In genomic region chr5:90386099-90386710, GRCh38 we compare ENCODE assay signal across 9 cellular contexts. TPM values are rescaled to one million over a fixed set of nuclear protein-coding genes. Genes with fewer than 3 reads are reported as not detected.
DNase-seq lines count a peak whose midpoint lies in the region; ATAC-seq, FAIRE-seq and TF ChIP-seq lines count a peak whose summit lies in the region.
"Had no signal": no experiment of that assay in that cellular context is flagged by ENCODE, and none has a peak within 500 bp of the region (broad histone marks: within the 10 kb centered on the region; RNA-seq: fewer than 3 reads in every experiment).

No MANE protein-coding gene starts in this region.

- no peak for TF ChIP-seq EP300 in gastroesophageal sphincter (IDR thresholded peaks at IDR 0.05)

- no peaks in the 10 kb centered on the region for H3K36me3 ChIP-seq in gastroesophageal sphincter
- H3K36me3 ChIP-seq: neutrophil had no signal

- H3K4me1 ChIP-seq in gastroesophageal sphincter, result no peaks in the 10 kb centered on the region

- no peak for FAIRE-seq in urothelium cell line (lab: Jason Lieb, UNC)

- no peaks in the 10 kb centered on the region for H3K9me3 ChIP-seq in gastroesophageal sphincter
- H3K9me3 ChIP-seq: neutrophil had no signal

- peak; percentile 27; the same call in 1 of the 2 replicates for TF ChIP-seq CTCF in GM12875 (IDR thresholded peaks at IDR 0.05; ENCODE audit: borderline replicate concordance, insufficient read depth, low read depth, low read length)
- TF ChIP-seq CTCF in gastroesophageal sphincter (IDR thresholded peaks at IDR 0.05), result peak; percentile 15 to 42 (median 22)

- no peak overlapping the region for H3K4me3 ChIP-seq in GM12875 (ENCODE audit: low read depth, low read length)
- H3K4me3 ChIP-seq in gastroesophageal sphincter, result no peak overlapping the region

- ATAC-seq in gastroesophageal sphincter (no peak), GM21576 (IDR thresholded peaks at IDR 0.05; ENCODE audit: unreplicated experiment) (no peak)

- TF ChIP-seq POLR2A in gastroesophageal sphincter (IDR thresholded peaks at IDR 0.05), result no peak

- no peaks in the 10 kb centered on the region for H3K27me3 ChIP-seq in gastroesophageal sphincter
- H3K27me3 ChIP-seq: neutrophil had no signal

- DNase-seq in A172 (ENCODE audit: low spot score) (peak; percentile 10), RPMI7951 (ENCODE audit: low read depth) (peak; percentile 17), urothelium cell line (ENCODE audit: low spot score) (no peak), anterior cingulate cortex (lab: John Stamatoyannopoulos, UW) (no peak)
- no peak for DNase-seq in activated CD4-positive, alpha-beta T cell treated with anti-CD3 and anti-CD28 coated beads, Interleukin-2, amount 50 U/mL, for 48 hours

- WGBS in gastroesophageal sphincter (ENCODE audit: low coverage in 1 of 2), 2 donors, result 93 to 100% methylated on average over 1 of the region's 1 CpG

- H3K27ac ChIP-seq in gastroesophageal sphincter, result no peak overlapping the region
- H3K27ac ChIP-seq: neutrophil had no signal

RNA-seq across cellular contexts. Expression of gene CETN3, which starts 23.4 kb away (rescaled TPM):
- 54.1 and 106 TPM in 2 replicates for total RNA-seq in A172 (2014; rRNA removed; shearing (Covaris generic))
- 19.7 and 33.9 TPM in 2 replicates for total RNA-seq in RPMI7951 (2014; rRNA removed; shearing (Covaris generic))
- 10 to 100 TPM in 1 of 4 donors, 1 to 10 TPM in 3; 7.5 to 16.0 (median 8.7) TPM for total RNA-seq in gastroesophageal sphincter

Comparison
In these comparisons a context has a peak if more than half of its experiments do, and no peak if none do; other contexts are left out.
1. DNase-seq: peak in A172 (single experiment) and RPMI7951 (single experiment); none in activated CD4-positive, alpha-beta T cell treated with anti-CD3 and anti-CD28 coated beads, Interleukin-2, amount 50 U/mL, for 48 hours (0 of 2), urothelium cell line (single experiment) and anterior cingulate cortex (0 of 58).